Comparison of ENCODE assay signal across 20 cellular contexts in the genomic region with DNA sequence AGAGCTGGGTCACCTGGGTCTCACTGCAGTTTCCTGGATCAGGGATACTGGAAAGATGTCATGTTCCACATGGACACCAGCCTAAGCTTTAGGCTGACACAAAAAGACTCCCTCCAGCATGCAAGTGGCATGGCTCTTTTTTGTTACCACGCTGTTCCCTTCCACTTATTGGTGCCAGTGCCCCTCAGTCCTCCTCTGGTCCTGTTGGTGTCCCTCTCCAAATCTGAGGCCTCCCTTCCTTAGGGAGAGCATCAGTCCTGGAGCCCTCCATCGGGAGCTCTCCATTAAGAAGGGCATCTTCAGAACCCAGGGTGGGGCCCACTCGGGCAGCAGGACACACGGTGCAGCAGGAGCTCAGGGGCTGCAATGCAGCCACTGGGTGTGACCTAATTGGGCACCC.
DNase-seq lines count a peak whose midpoint lies in the region; ATAC-seq and TF ChIP-seq lines count a peak whose summit lies in the region.
"Had no signal": no experiment of that assay in that cellular context is flagged by ENCODE, and none has a peak within 500 bp of the region (broad histone marks: within the 10 kb centered on the region; RNA-seq: fewer than 3 reads in every experiment).

No MANE protein-coding gene starts in this region.

- 89 to 95% methylated on average over 4 of the region's 4 CpGs for WGBS in heart right ventricle, 2 donors

- H3K27me3 ChIP-seq in right atrium auricular region (no peaks in the 10 kb centered on the region), heart right ventricle (no peaks in the 10 kb centered on the region), upper lobe of right lung (no peaks in the 10 kb centered on the region)
- H3K27me3 ChIP-seq: BLaER1 had no signal

- peak overlapping the region; percentile 86 for H3K27ac Mint-ChIP-seq in neural crest cell (ENCODE audit: unreplicated experiment)
- H3K27ac Mint-ChIP-seq: B cell; CD8-positive, alpha-beta memory T cell had no signal

- no peak overlapping the region for H3K4me3 Mint-ChIP-seq in neural crest cell
- H3K4me3 Mint-ChIP-seq: B cell; CD4-positive, CD25-positive, alpha-beta regulatory T cell; CD8-positive, alpha-beta memory T cell had no signal

- no peaks in the 10 kb centered on the region for H3K27me3 Mint-ChIP-seq in neural crest cell (ENCODE audit: low read depth)

- H3K4me1 ChIP-seq in right atrium auricular region (peaks cover 0 to 15% of the 10 kb centered on the region in 2 donors), heart right ventricle (peaks cover 0 to 38% (median 17%) of the 10 kb centered on the region in 9 donors), upper lobe of right lung (no peaks in the 10 kb centered on the region)
- H3K4me1 ChIP-seq: BLaER1, HAP-1 had no signal

- H3K27ac ChIP-seq in right atrium auricular region (no peak overlapping the region), heart right ventricle (no peak overlapping the region), upper lobe of right lung (no peak overlapping the region)
- H3K27ac ChIP-seq: 22Rv1, BLaER1, C4-2B had no signal

- ATAC-seq in heart right ventricle (no peak), upper lobe of right lung (no peak), HG03108 (IDR thresholded peaks at IDR 0.05; ENCODE audit: unreplicated experiment) (no peak), left lobe of liver (no peak)
- ATAC-seq: GM12878 had no signal

- TF ChIP-seq CTCF in right atrium auricular region (IDR thresholded peaks at IDR 0.05) = no peak
- no peak for TF ChIP-seq CTCF in heart right ventricle (IDR thresholded peaks at IDR 0.05)
- TF ChIP-seq CTCF in neural crest cell (conservative IDR thresholded peaks at IDR 0.05) = no peak
- no peak for TF ChIP-seq CTCF in upper lobe of right lung (IDR thresholded peaks at IDR 0.05)

- no peaks in the 10 kb centered on the region for H3K9me3 Mint-ChIP-seq in neural crest cell

- peaks cover 18% of the 10 kb centered on the region for H3K36me3 ChIP-seq in right atrium auricular region
- H3K36me3 ChIP-seq in heart right ventricle = peaks cover 0 to 30% (median 7%) of the 10 kb centered on the region in 9 donors
- peaks cover 5% of the 10 kb centered on the region for H3K36me3 ChIP-seq in upper lobe of right lung
- H3K36me3 ChIP-seq: BLaER1, HAP-1 had no signal

- H3K9me3 ChIP-seq in right atrium auricular region = no peaks in the 10 kb centered on the region
- H3K9me3 ChIP-seq in heart right ventricle = no peaks in the 10 kb centered on the region
- H3K9me3 ChIP-seq in upper lobe of right lung = no peaks in the 10 kb centered on the region
- H3K9me3 ChIP-seq: BLaER1, HAP-1 had no signal

- H3K4me3 ChIP-seq in right atrium auricular region (no peak overlapping the region), heart right ventricle (no peak overlapping the region), upper lobe of right lung (no peak overlapping the region)
- H3K4me3 ChIP-seq: BLaER1, GM12878, HAP-1 had no signal

- DNase-seq in right atrium auricular region (ENCODE audit: low spot score) = peak; percentile 40
- DNase-seq in heart right ventricle = no peak
- DNase-seq in neural crest cell (ENCODE audit: low read depth, low spot score) = no peak
- DNase-seq in upper lobe of right lung = peak; percentile 34
- DNase-seq in KG1 (lab: John Stamatoyannopoulos, UW) = no peak
- DNase-seq in left lobe of liver (ENCODE audit: low spot score) = no peak
- DNase-seq: CD4-positive, CD25-positive, alpha-beta regulatory T cell; CD8-positive, alpha-beta memory T cell; DMS 273 treated with DMSO at 0.1 percent for 48 hours; DMS79; EL; GDM1; GOT3 had no signal

- intact Hi-C loops in heart right ventricle (cut with DNase I) = no loop called here
- intact Hi-C loops in upper lobe of right lung (cut with DNase I) = no loop called here

- peaks cover 11% of the 10 kb centered on the region for H3K4me1 Mint-ChIP-seq in neural crest cell
- H3K4me1 Mint-ChIP-seq: B cell; CD4-positive, CD25-positive, alpha-beta regulatory T cell; CD8-positive, alpha-beta memory T cell had no signal

- H3K36me3 Mint-ChIP-seq in neural crest cell (ENCODE audit: low read depth) = no peaks in the 10 kb centered on the region
- H3K36me3 Mint-ChIP-seq: CD4-positive, CD25-positive, alpha-beta regulatory T cell had no signal

Comparison
In these comparisons a context has a peak if more than half of its experiments do, and no peak if none do; other contexts are left out.
1. DNase-seq: peak in right atrium auricular region (single experiment) and upper lobe of right lung (single experiment); none in heart right ventricle (0 of 2), neural crest cell (single experiment), KG1 (single experiment) and left lobe of liver (single experiment).